8 cellular contexts compared by ENCODE assay signal in the genomic region with DNA sequence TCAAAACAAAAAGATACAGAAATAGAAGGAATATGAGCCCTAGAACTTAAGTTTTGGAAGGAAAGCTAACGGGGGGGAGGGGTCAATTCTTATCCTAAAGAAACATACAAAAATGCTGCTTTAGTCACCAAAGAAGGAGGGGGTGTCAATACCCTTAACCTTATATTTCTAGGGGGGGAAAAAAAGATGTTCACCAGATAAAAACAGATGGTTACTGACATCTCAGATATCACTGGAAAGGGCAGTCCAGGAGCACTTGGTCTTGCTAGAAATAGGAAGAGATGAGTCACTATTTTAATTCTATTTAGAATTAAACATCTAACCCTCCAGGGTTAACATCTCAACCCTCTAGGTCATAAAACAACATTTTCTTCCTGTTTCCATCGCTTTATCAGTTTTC. TPM values are rescaled to one million over a fixed set of nuclear protein-coding genes. Genes with fewer than 3 reads are reported as not detected.
DNase-seq lines count a peak whose midpoint lies in the region; ATAC-seq and TF ChIP-seq lines count a peak whose summit lies in the region.

No MANE protein-coding gene starts in this region.

- no peak for TF ChIP-seq CTCF in Calu3 (IDR thresholded peaks at IDR 0.05; ENCODE audit: unreplicated experiment)
- TF ChIP-seq CTCF in OCI-LY7 (conservative IDR thresholded peaks at IDR 0.05; ENCODE audit: low read length), result no peak
- no peak for TF ChIP-seq CTCF in endothelial cell (IDR thresholded peaks at IDR 0.05; ENCODE audit: unreplicated experiment)
- no peak for TF ChIP-seq CTCF in osteoblast (IDR thresholded peaks at IDR 0.05; ENCODE audit: extremely low read depth, low read depth, low read length)

- H3K27ac ChIP-seq in OCI-LY7 (ENCODE audit: low read depth, low read length, poor library complexity, severe bottlenecking) (no peak overlapping the region), osteoblast (ENCODE audit: low read depth, low read length) (peak overlapping the region; percentile 53)

- BruUV-seq in Calu3 (replicated peaks; lab: Mats Ljungman, UMichigan) (no TSS peak), OCI-LY7 (replicated peaks; lab: Mats Ljungman, UMichigan) (no TSS peak)

- POLR2A ChIA-PET in OCI-LY7 (lab: Charles Lee), result interaction anchor here (0.6 to 5.0 kb wide), 11 partner anchors 9 to 297 kb away, joined by 3 to 50 read pairs (median 6); a partner anchor contains a TSS

- H4K20me1 ChIP-seq in OCI-LY7 (ENCODE audit: insufficient read depth, low read length) (peaks cover 19% of the 10 kb centered on the region; the same call in 1 of the 2 replicates), osteoblast (ENCODE audit: insufficient read depth, low read length) (peaks cover 12% of the 10 kb centered on the region)

- H3K9me3 Mint-ChIP-seq in Calu3 (ENCODE audit: low read depth, unreplicated experiment), result no peaks in the 10 kb centered on the region
- H3K9me3 Mint-ChIP-seq in endothelial cell (ENCODE audit: unreplicated experiment), result no peaks in the 10 kb centered on the region

- H3K27me3 Mint-ChIP-seq in Calu3 (ENCODE audit: unreplicated experiment) (no peaks in the 10 kb centered on the region), endothelial cell (ENCODE audit: unreplicated experiment) (peaks cover 1% of the 10 kb centered on the region)

- H3K4me2 ChIP-seq in OCI-LY7 (ENCODE audit: low read length) (peak overlapping the region; percentile 89), osteoblast (ENCODE audit: insufficient read depth, low read length) (peak overlapping the region; percentile 99)

- H3K36me3 Mint-ChIP-seq in Calu3 (ENCODE audit: insufficient read depth, unreplicated experiment), result peaks cover 42% of the 10 kb centered on the region
- H3K36me3 Mint-ChIP-seq in endothelial cell (ENCODE audit: low read depth, unreplicated experiment), result peaks cover 12% of the 10 kb centered on the region

- H3K4me3 Mint-ChIP-seq in Calu3 (ENCODE audit: low read depth, unreplicated experiment), result peak overlapping the region; percentile 84
- H3K4me3 Mint-ChIP-seq in endothelial cell (ENCODE audit: unreplicated experiment), result peak overlapping the region; percentile 97

- CTCF ChIA-PET in Calu3 (lab: Charles Lee), result interaction anchor here (0.6 to 6.1 kb wide), 3 partner anchors 25 to 53 kb away, joined by 3 to 133 read pairs (median 6); no protein-coding TSS in a partner anchor
- CTCF ChIA-PET in OCI-LY7 (lab: Charles Lee; ENCODE audit: unreplicated experiment), result interaction anchor here (1.2 to 2.3 kb wide), 2 partner anchors 11 to 25 kb away, joined by 3 to 10 read pairs; no protein-coding TSS in a partner anchor

- H3K27me3 ChIP-seq in osteoblast (ENCODE audit: insufficient read depth, low read length), result no peaks in the 10 kb centered on the region

- H3K4me3 ChIP-seq in OCI-LY7 (ENCODE audit: low read depth, low read length, poor library complexity, severe bottlenecking) (peak overlapping the region; percentile 98), osteoblast (ENCODE audit: insufficient read depth, low read length) (peak overlapping the region; percentile 84)

- H3K4me1 ChIP-seq in OCI-LY7 (ENCODE audit: insufficient read depth, low read length, poor library complexity, severe bottlenecking) (peaks cover 52% of the 10 kb centered on the region), osteoblast (ENCODE audit: insufficient read depth, low read length) (peaks cover 32% of the 10 kb centered on the region)

- peaks cover 29% of the 10 kb centered on the region for H3K4me1 Mint-ChIP-seq in Calu3 (ENCODE audit: low read depth, unreplicated experiment)
- peaks cover 56% of the 10 kb centered on the region for H3K4me1 Mint-ChIP-seq in endothelial cell (ENCODE audit: unreplicated experiment)

- no peaks in the 10 kb centered on the region for H3K9me2 ChIP-seq in OCI-LY7 (ENCODE audit: insufficient read depth, low read length)

- H3K9me3 ChIP-seq in OCI-LY7 (ENCODE audit: low read length), result no peaks in the 10 kb centered on the region
- H3K9me3 ChIP-seq in osteoblast (ENCODE audit: low read depth, low read length), result no peaks in the 10 kb centered on the region

- H2AFZ ChIP-seq in OCI-LY7 (ENCODE audit: low read length) (no peak overlapping the region), osteoblast (ENCODE audit: low read length) (no peak overlapping the region)

- no peak for ATAC-seq in GM21723 (IDR thresholded peaks at IDR 0.05; ENCODE audit: unreplicated experiment)

- H3K36me3 ChIP-seq in OCI-LY7 (ENCODE audit: insufficient read depth, low read length), result peaks cover 54% of the 10 kb centered on the region
- peaks cover 16% of the 10 kb centered on the region for H3K36me3 ChIP-seq in osteoblast (ENCODE audit: insufficient read depth, low read length)

- intact Hi-C loops in Calu3 (cut with micrococcal nuclease; ENCODE audit: unreplicated experiment) (loop anchor here (5.0 kb wide), 1 partner anchor 35 kb away; no protein-coding TSS in a partner anchor), OCI-LY7 (cut with micrococcal nuclease; ENCODE audit: unreplicated experiment) (loop anchor here (5.0 to 10.0 kb wide), 3 partner anchors 35 to 102 kb away; no protein-coding TSS in a partner anchor)

- H3K27ac Mint-ChIP-seq in Calu3 (ENCODE audit: unreplicated experiment) (peak overlapping the region; percentile 95), endothelial cell (ENCODE audit: unreplicated experiment) (peak overlapping the region; percentile 96)

- DNase-seq in Calu3 (no peak), OCI-LY7 (ENCODE audit: low spot score) (no peak), endothelial cell (ENCODE audit: low spot score) (no peak), osteoblast (ENCODE audit: insufficient read length, low spot score, missing footprints) (no peak), NCI-H82 treated with DMSO at 0.1 percent for 48 hours (lab: John Stamatoyannopoulos, UW; ENCODE audit: unreplicated experiment) (no peak), retina (no peak), NCI-H2107 treated with DMSO at 0.1 percent for 48 hours (lab: John Stamatoyannopoulos, UW; ENCODE audit: unreplicated experiment) (no peak)

- H3K79me2 ChIP-seq in OCI-LY7 (ENCODE audit: insufficient read depth, low read depth, low read length), result peaks cover 60% of the 10 kb centered on the region
- H3K79me2 ChIP-seq in osteoblast (ENCODE audit: insufficient read depth, low read length), result peaks cover 61% of the 10 kb centered on the region

RNA-seq across cellular contexts. Expression of a gene that starts 1.7 kb away (rescaled TPM):
- total RNA-seq in Calu3 (2022), result 176 and 219 TPM in 2 replicates
- total RNA-seq in OCI-LY7 (2014; rRNA removed; shearing (Covaris generic)), result 64.9 and 78.8 TPM in 2 replicates
- total RNA-seq in OCI-LY7 (2022), result 143 and 174 TPM in 2 replicates
- total RNA-seq in endothelial cell (ENCODE audit: unreplicated experiment), result 149 TPM
- total RNA-seq in osteoblast, result 18.5 and 19.2 TPM in 2 replicates

RNA-seq across cellular contexts. Expression of a gene that starts 19.5 kb away (rescaled TPM):
- total RNA-seq in Calu3 (2022) (96.3 and 102 TPM in 2 replicates), OCI-LY7 (2022) (83.6 and 85.3 TPM in 2 replicates), endothelial cell (ENCODE audit: unreplicated experiment) (84.9 TPM), osteoblast (47.8 and 50.4 TPM in 2 replicates)
- 78.8 and 85.4 TPM in 2 replicates for total RNA-seq in OCI-LY7 (2014; rRNA removed; shearing (Covaris generic))

RNA-seq across cellular contexts. Expression of a gene that starts 19.7 kb away (rescaled TPM):
- total RNA-seq in Calu3 (2022) (12.5 and 12.6 TPM in 2 replicates), OCI-LY7 (2022) (37.9 and 43.1 TPM in 2 replicates), endothelial cell (ENCODE audit: unreplicated experiment) (17.4 TPM), osteoblast (4.4 and 5.1 TPM in 2 replicates)
- 28.0 and 29.8 TPM in 2 replicates for total RNA-seq in OCI-LY7 (2014; rRNA removed; shearing (Covaris generic))

RNA-seq across cellular contexts. Expression of a gene that starts 34.1 kb away (rescaled TPM):
- total RNA-seq in Calu3 (2022) (41.4 and 41.8 TPM in 2 replicates), OCI-LY7 (2022) (55.3 and 60.8 TPM in 2 replicates), endothelial cell (ENCODE audit: unreplicated experiment) (63.3 TPM), osteoblast (21.8 and 22.4 TPM in 2 replicates)
- total RNA-seq in OCI-LY7 (2014; rRNA removed; shearing (Covaris generic)), result 31.9 and 49.0 TPM in 2 replicates
